4 cellular contexts compared by ENCODE assay signal in genomic region chr12:55866454-55867004, GRCh38.
TF ChIP-seq lines count a peak whose summit lies in the region.

No MANE protein-coding gene starts in this region.

TF ChIP-seq in A549, 52 proteins besides CTCF, POLR2A, EP300 and RAD21:
- peak; percentile 39 for TF ChIP-seq ZC3H11A (IDR thresholded peaks at IDR 0.05)
- TF ChIP-seq CEBPB (IDR thresholded peaks at IDR 0.05): peak; percentile 42 to 45; a peak in 2 of 4 replicates

TF ChIP-seq in IMR-90, 13 proteins besides CTCF, POLR2A, EP300 and RAD21:
- TF ChIP-seq CEBPB (IDR thresholded peaks at IDR 0.05; ENCODE audit: low read depth, low read length): peak; percentile 73

TF ChIP-seq in WTC11, 78 proteins besides CTCF, POLR2A, EP300 and RAD21:
- TF ChIP-seq HMGA2 (CRISPR knock-in tag; IDR thresholded peaks at IDR 0.05): peak; percentile 40; the same call in 1 of the 2 replicates

TF ChIP-seq in HepG2, 621 proteins besides CTCF, POLR2A, EP300 and RAD21:
- TF ChIP-seq CEBPB (IDR thresholded peaks at IDR 0.05; ENCODE audit: borderline replicate concordance, low read depth, low read length): peak; percentile 56; the same call in 1 of the 2 replicates
TF ChIP-seq in HepG2: peak in this region for 1; not testable (repeated sequence) for 620.
